1 cellular context compared by ENCODE assay signal in the genomic region with DNA sequence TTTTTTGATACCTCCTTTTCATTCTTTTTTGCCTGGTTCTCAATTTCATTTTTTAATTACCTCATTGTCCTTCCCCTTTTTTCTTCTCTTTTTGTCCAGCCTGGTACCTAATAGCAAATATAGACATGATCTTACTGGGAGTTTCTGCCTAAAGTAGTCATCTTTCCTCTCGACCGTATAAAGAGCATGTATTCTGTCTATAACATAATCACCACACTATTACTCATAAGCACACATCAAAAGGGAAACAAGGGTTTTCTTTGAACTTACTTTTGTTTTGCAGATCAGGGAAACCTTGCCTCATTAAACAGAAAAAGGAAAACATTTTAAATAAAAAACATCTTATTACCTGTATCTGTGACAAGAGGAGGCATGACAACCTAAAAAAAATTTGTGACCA.
TF ChIP-seq lines count a peak whose summit lies in the region.

No MANE protein-coding gene starts in this region.

TF ChIP-seq in K562, 482 proteins besides CTCF, POLR2A, EP300 and RAD21:
- TF ChIP-seq YY1 (IDR thresholded peaks at IDR 0.05; ENCODE audit: borderline replicate concordance in 1 of 3, control insufficient read depth in 1 of 3, extremely low read depth in 1 of 3, insufficient read depth in 3 of 3, insufficient read length in 1 of 3, insufficient replicate concordance in 2 of 3, low read depth in 1 of 3, low read length in 2 of 3) (no peak), ETV1 (tag; conservative IDR thresholded peaks at IDR 0.05; ENCODE audit: low read depth) (no peak), NFXL1 (CRISPR knock-in tag; IDR thresholded peaks at IDR 0.05) (no peak)
